ENCODE assay signal across 24 cellular contexts in genomic region chr1:244173765-244174164, GRCh38.
DNase-seq lines count a peak whose midpoint lies in the region; ATAC-seq and TF ChIP-seq lines count a peak whose summit lies in the region.
"Had no signal": no experiment of that assay in that cellular context is flagged by ENCODE, and none has a peak within 500 bp of the region (broad histone marks: within the 10 kb centered on the region; RNA-seq: fewer than 3 reads in every experiment).

No MANE protein-coding gene starts in this region.

- H3K36me3 Mint-ChIP-seq in activated CD8-positive, alpha-beta memory T cell treated with anti-CD3 and anti-CD28 coated beads, Interleukin-2, amount 10 ng/mL, durations not matched to agents 7 days and 5 days = no peaks in the 10 kb centered on the region
- H3K36me3 Mint-ChIP-seq: CD8-positive, alpha-beta T cell had no signal

- no peak for TF ChIP-seq CTCF in fibroblast of the aortic adventitia (IDR thresholded peaks at IDR 0.05; ENCODE audit: insufficient read depth, low read length)

- peaks cover 7% of the 10 kb centered on the region for H3K27me3 Mint-ChIP-seq in activated CD8-positive, alpha-beta memory T cell treated with anti-CD3 and anti-CD28 coated beads, Interleukin-2, amount 10 ng/mL, durations not matched to agents 7 days and 5 days

- H3K27ac Mint-ChIP-seq in activated CD8-positive, alpha-beta memory T cell treated with anti-CD3 and anti-CD28 coated beads, Interleukin-2, amount 10 ng/mL, durations not matched to agents 7 days and 5 days = no peak overlapping the region
- H3K27ac Mint-ChIP-seq: CD8-positive, alpha-beta T cell had no signal

- CTCF ChIA-PET in activated CD8-positive, alpha-beta memory T cell treated with anti-CD3 and anti-CD28 coated beads, Interleukin-2, amount 10 ng/mL, durations not matched to agents 7 days and 5 days (lab: Charles Lee) = interaction anchor here (0.7 kb wide), 1 partner anchor 37 kb away, joined by 3 read pairs; no protein-coding TSS in a partner anchor

- H3K9me3 Mint-ChIP-seq in activated CD8-positive, alpha-beta memory T cell treated with anti-CD3 and anti-CD28 coated beads, Interleukin-2, amount 10 ng/mL, durations not matched to agents 7 days and 5 days (ENCODE audit: low read depth) = no peaks in the 10 kb centered on the region
- H3K9me3 Mint-ChIP-seq: CD8-positive, alpha-beta T cell had no signal

- no peak overlapping the region for H3K4me3 Mint-ChIP-seq in activated CD8-positive, alpha-beta memory T cell treated with anti-CD3 and anti-CD28 coated beads, Interleukin-2, amount 10 ng/mL, durations not matched to agents 7 days and 5 days
- H3K4me3 Mint-ChIP-seq: CD8-positive, alpha-beta T cell had no signal

- no peaks in the 10 kb centered on the region for H3K4me1 Mint-ChIP-seq in activated CD8-positive, alpha-beta memory T cell treated with anti-CD3 and anti-CD28 coated beads, Interleukin-2, amount 10 ng/mL, durations not matched to agents 7 days and 5 days

- DNase-seq in A172 (ENCODE audit: low spot score) = peak; percentile 53
- DNase-seq in HCEC 1CT = peak; percentile 37
- peak; percentile 32 for DNase-seq in fibroblast of the aortic adventitia (ENCODE audit: low read depth)
- DNase-seq in NCI-H2171 treated with DMSO at 0.1 percent for 48 hours (lab: John Stamatoyannopoulos, UW) = no peak
- DNase-seq in activated CD8-positive, alpha-beta memory T cell treated with anti-CD3 and anti-CD28 coated beads, Interleukin-2, amount 10 ng/mL, durations not matched to agents 7 days and 5 days = no peak
- DNase-seq in superior temporal gyrus (ENCODE audit: extremely low spot score) = no peak
- DNase-seq: AML-193; C1 segment of cervical spinal cord; Calu3; CD8-positive, alpha-beta T cell; DMS153; GDM1; H7; KG1; NCI-H1105; NCI-H146; NCI-H2029; NCI-H524 treated with DMSO at 0.1 percent for 48 hours; PC-9; RPMI8226; SHP77 treated with DMSO at 0.1 percent for 48 hours had no signal

- H3K4me3 ChIP-seq in fibroblast of the aortic adventitia (ENCODE audit: low read depth, low read length) = no peak overlapping the region
- H3K4me3 ChIP-seq: PC-9, SK-N-MC had no signal

- ATAC-seq in SK-N-SH treated with all-trans-retinoic acid at 6 μM for 48 hours = peak; percentile 71
- ATAC-seq in activated CD8-positive, alpha-beta memory T cell treated with anti-CD3 and anti-CD28 coated beads, Interleukin-2, amount 10 ng/mL, durations not matched to agents 7 days and 5 days = no peak
- ATAC-seq in HG03460 (IDR thresholded peaks at IDR 0.05; ENCODE audit: unreplicated experiment) = no peak
- ATAC-seq: CD8-positive, alpha-beta T cell had no signal

TF ChIP-seq in SK-N-SH treated with all-trans-retinoic acid at 6 μM for 48 hours, 23 proteins besides CTCF, POLR2A, EP300 and RAD21:
- TF ChIP-seq PPARA (CRISPR knock-in tag; IDR thresholded peaks at IDR 0.05; ENCODE audit: borderline replicate concordance) = no peak
- TF ChIP-seq GLIS3 (CRISPR knock-in tag; IDR thresholded peaks at IDR 0.05) = peak; percentile 86
- TF ChIP-seq ZC3H10 (CRISPR knock-in tag; IDR thresholded peaks at IDR 0.05) = peak; percentile 85
- peak; percentile 93; the same call in 1 of the 2 replicates for TF ChIP-seq TOX (CRISPR knock-in tag; IDR thresholded peaks at IDR 0.05; ENCODE audit: borderline replicate concordance)
- TF ChIP-seq PATZ1 (CRISPR knock-in tag; IDR thresholded peaks at IDR 0.05; ENCODE audit: borderline replicate concordance) = no peak
- TF ChIP-seq ISL1 (CRISPR knock-in tag; IDR thresholded peaks at IDR 0.05) = peak; percentile 94
- TF ChIP-seq ZFP3 (CRISPR knock-in tag; IDR thresholded peaks at IDR 0.05) = peak; percentile 39; the same call in 1 of the 2 replicates

Comparison
In these comparisons a context has a peak if more than half of its experiments do, and no peak if none do; other contexts are left out.
1. DNase-seq: peak in A172 (single experiment), HCEC 1CT (single experiment) and fibroblast of the aortic adventitia (single experiment); none in NCI-H2171 treated with DMSO at 0.1 percent for 48 hours (single experiment), activated CD8-positive, alpha-beta memory T cell treated with anti-CD3 and anti-CD28 coated beads, Interleukin-2, amount 10 ng/mL, durations not matched to agents 7 days and 5 days (single experiment) and superior temporal gyrus (single experiment).